Comparison of ENCODE assay signal across 17 cellular contexts in genomic region chr2:62736899-62737559, GRCh38.
DNase-seq lines count a peak whose midpoint lies in the region; ATAC-seq and TF ChIP-seq lines count a peak whose summit lies in the region.
"Had no signal": no experiment of that assay in that cellular context is flagged by ENCODE, and none has a peak within 500 bp of the region (broad histone marks: within the 10 kb centered on the region; RNA-seq: fewer than 3 reads in every experiment).

No MANE protein-coding gene starts in this region.

- TF ChIP-seq CTCF in nephron progenitor cell (IDR thresholded peaks at IDR 0.05) = no peak

- no peaks in the 10 kb centered on the region for H3K27me3 Mint-ChIP-seq in nephron progenitor cell (ENCODE audit: low read depth, poor library complexity)
- H3K27me3 Mint-ChIP-seq: naive B cell had no signal

- H3K4me3 Mint-ChIP-seq in nephron progenitor cell = no peak overlapping the region

- peak; percentile 41 for ATAC-seq in GM18870 (IDR thresholded peaks at IDR 0.05; ENCODE audit: unreplicated experiment)
- ATAC-seq in HG02981 (IDR thresholded peaks at IDR 0.05; ENCODE audit: unreplicated experiment) = peak; percentile 40
- ATAC-seq in HG03520 (IDR thresholded peaks at IDR 0.05; ENCODE audit: unreplicated experiment) = no peak
- ATAC-seq: lower lobe of right lung had no signal

- DNase-seq in astrocyte of the hippocampus (ENCODE audit: low read depth, low spot score) (peak; percentile 36), nephron progenitor cell (no peak), midbrain (lab: John Stamatoyannopoulos, UW) (no peak)
- no peak for DNase-seq in activated naive CD4-positive, alpha-beta T cell treated with Interleukin-2 at 50 U/mL for 16 hours
- no peak for DNase-seq in effector CD4-positive, alpha-beta T cell
- DNase-seq: DMS79 treated with DMSO at 0.1 percent for 48 hours; esophagus squamous epithelium; lower lobe of right lung; naive B cell; NCI-H146; NCI-H82; Peyer's patch; stimulated activated CD4-positive, alpha-beta T cell treated with anti-CD3 and anti-CD28 coated beads, Interleukin-4, amount 100 ng/mL, for 24 hours; T-helper 9 cell had no signal

- H3K27ac Mint-ChIP-seq in nephron progenitor cell = peak overlapping the region; percentile 70

- H3K4me1 Mint-ChIP-seq in nephron progenitor cell = peaks cover 37% of the 10 kb centered on the region

- H3K9me3 Mint-ChIP-seq in nephron progenitor cell = peaks cover 13% of the 10 kb centered on the region

- H3K36me3 Mint-ChIP-seq in nephron progenitor cell (ENCODE audit: low read depth) = peaks cover 14% of the 10 kb centered on the region
